23 cellular contexts compared by ENCODE assay signal in genomic region chr2:70697603-70698383, GRCh38.
"Had no signal": no experiment of that assay in that cellular context is flagged by ENCODE, and none has a peak within 500 bp of the region (broad histone marks: within the 10 kb centered on the region; RNA-seq: fewer than 3 reads in every experiment).

No MANE protein-coding gene starts in this region.

- H3K27me3 ChIP-seq: breast epithelium, hepatocyte had no signal

- H3K27me3 Mint-ChIP-seq: activated naive CD8-positive, alpha-beta T cell treated with anti-CD3 and anti-CD28 coated beads, Interleukin-2, amount 10 ng/mL, durations not matched to agents 7 days and 5 days had no signal

- DNase-seq: activated CD4-positive, alpha-beta memory T cell treated with anti-CD3 and anti-CD28 coated beads, Interleukin-2, amount 10 ng/mL, durations not matched to agents 7 days and 5 days; activated CD4-positive, alpha-beta T cell treated with anti-CD3 and anti-CD28 coated beads for 48 hours; activated naive CD4-positive, alpha-beta T cell treated with Interleukin-2 at 50 U/mL for 16 hours; activated naive CD8-positive, alpha-beta T cell treated with anti-CD3 and anti-CD28 coated beads, Interleukin-2, amount 10 ng/mL, durations not matched to agents 7 days and 5 days; activated T-cell treated with anti-CD3 and anti-CD28 coated beads, Interleukin-2, amount 50 U/mL, for 48 hours; amniotic stem cell; effector CD8-positive, alpha-beta T cell; foreskin melanocyte; immature natural killer cell; kidney glomerular epithelial cell; left ventricle myocardium superior; mammary epithelial cell; midbrain; natural killer cell; stimulated activated CD4-positive, alpha-beta T cell treated with anti-CD3 and anti-CD28 coated beads, Interleukin-15, amount 100 ng/mL, for 24 hours; stimulated activated naive B cell treated with anti-CD40 and anti-IgM and Interleukin-4, amounts not matched to agents 10 μg/mL and 1 μg/mL and 100 μg/mL, for 72 hours; SW 1271; T-helper 17 cell had no signal

- H3K27ac Mint-ChIP-seq: activated CD4-positive, alpha-beta memory T cell treated with anti-CD3 and anti-CD28 coated beads, Interleukin-2, amount 10 ng/mL, durations not matched to agents 7 days and 5 days; activated naive CD8-positive, alpha-beta T cell treated with anti-CD3 and anti-CD28 coated beads, Interleukin-2, amount 10 ng/mL, durations not matched to agents 7 days and 5 days; immature natural killer cell; natural killer cell; stimulated activated naive B cell treated with anti-CD40 and anti-IgM and Interleukin-4, amounts not matched to agents 10 μg/mL and 1 μg/mL and 100 μg/mL, for 72 hours; T-helper 17 cell had no signal

- H3K4me3 Mint-ChIP-seq: activated CD4-positive, alpha-beta memory T cell treated with anti-CD3 and anti-CD28 coated beads, Interleukin-2, amount 10 ng/mL, durations not matched to agents 7 days and 5 days; activated naive CD8-positive, alpha-beta T cell treated with anti-CD3 and anti-CD28 coated beads, Interleukin-2, amount 10 ng/mL, durations not matched to agents 7 days and 5 days; immature natural killer cell; natural killer cell; stimulated activated naive B cell treated with anti-CD40 and anti-IgM and Interleukin-4, amounts not matched to agents 10 μg/mL and 1 μg/mL and 100 μg/mL, for 72 hours; T-helper 17 cell had no signal

- H3K9me3 ChIP-seq: breast epithelium, prostate gland had no signal

- ATAC-seq: left ventricle myocardium superior; natural killer cell; stimulated activated naive B cell treated with anti-CD40 and anti-IgM and Interleukin-4, amounts not matched to agents 10 μg/mL and 1 μg/mL and 100 μg/mL, for 72 hours; T-helper 17 cell had no signal

- H3K36me3 ChIP-seq: breast epithelium, prostate gland had no signal

- H3K4me2 ChIP-seq: hepatocyte had no signal

- H3K36me3 Mint-ChIP-seq: immature natural killer cell, natural killer cell had no signal

- H2AFZ ChIP-seq: hepatocyte had no signal

- H3K79me2 ChIP-seq: hepatocyte had no signal

- H3K9me3 Mint-ChIP-seq: activated CD4-positive, alpha-beta memory T cell treated with anti-CD3 and anti-CD28 coated beads, Interleukin-2, amount 10 ng/mL, durations not matched to agents 7 days and 5 days; activated naive CD8-positive, alpha-beta T cell treated with anti-CD3 and anti-CD28 coated beads, Interleukin-2, amount 10 ng/mL, durations not matched to agents 7 days and 5 days; immature natural killer cell; natural killer cell; stimulated activated naive B cell treated with anti-CD40 and anti-IgM and Interleukin-4, amounts not matched to agents 10 μg/mL and 1 μg/mL and 100 μg/mL, for 72 hours had no signal

- H3K27ac ChIP-seq: breast epithelium, hepatocyte, prostate gland, SK-N-MC, skin epidermis had no signal

- H3K4me3 ChIP-seq: breast epithelium, hepatocyte, prostate gland, SK-N-MC, skin epidermis had no signal

- H3K4me1 ChIP-seq: breast epithelium, prostate gland had no signal

- H3K4me1 Mint-ChIP-seq: activated CD4-positive, alpha-beta memory T cell treated with anti-CD3 and anti-CD28 coated beads, Interleukin-2, amount 10 ng/mL, durations not matched to agents 7 days and 5 days; activated naive CD8-positive, alpha-beta T cell treated with anti-CD3 and anti-CD28 coated beads, Interleukin-2, amount 10 ng/mL, durations not matched to agents 7 days and 5 days; immature natural killer cell; natural killer cell; stimulated activated naive B cell treated with anti-CD40 and anti-IgM and Interleukin-4, amounts not matched to agents 10 μg/mL and 1 μg/mL and 100 μg/mL, for 72 hours had no signal
